ENCODE assay signal across 1 cellular context in the genomic region with DNA sequence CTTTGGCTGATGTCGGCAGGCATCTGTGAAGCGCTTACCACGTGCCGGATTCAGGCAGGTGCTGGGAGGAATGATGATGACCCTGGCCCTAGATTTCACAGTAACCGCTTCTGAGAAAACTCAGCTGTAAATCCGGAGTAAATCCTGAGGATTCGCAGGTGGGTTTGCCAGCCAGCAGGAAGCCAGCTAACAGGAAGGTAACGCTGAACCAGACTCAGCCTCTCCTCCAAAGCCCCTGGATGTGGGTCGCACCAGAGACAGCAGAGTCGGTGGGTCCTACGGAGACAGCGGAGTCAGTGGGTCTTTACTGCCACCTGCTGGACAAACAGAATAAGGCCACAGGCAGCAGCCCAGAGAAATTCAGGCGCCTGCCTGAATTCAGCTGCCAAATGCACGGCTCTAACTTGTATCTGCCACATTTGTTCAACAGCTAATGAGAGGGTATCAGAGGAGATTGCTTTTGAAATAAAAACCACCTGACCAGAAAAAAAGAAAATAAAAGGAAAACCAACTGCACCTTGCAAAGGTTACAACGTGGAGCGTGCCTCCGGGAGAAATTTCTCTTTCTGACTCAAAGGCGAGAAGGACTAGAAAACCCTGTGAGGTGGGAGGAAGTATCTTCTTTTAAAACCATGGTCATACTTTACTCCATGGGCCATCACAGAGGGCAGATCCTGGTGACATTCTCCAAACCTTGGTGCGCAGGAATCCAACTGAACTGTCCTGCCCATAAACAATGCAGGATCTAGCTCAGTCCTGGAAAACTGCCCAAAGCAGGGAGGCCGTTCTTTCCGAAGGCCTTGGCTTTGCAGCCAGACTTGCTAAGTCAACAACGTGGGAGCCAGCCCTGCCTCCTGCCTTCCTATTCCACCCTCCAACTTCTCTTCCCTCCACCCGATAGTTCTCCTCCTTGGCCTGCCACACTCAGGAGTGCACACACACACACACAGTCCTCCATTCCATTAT.
TF ChIP-seq lines count a peak whose summit lies in the region.

No MANE protein-coding gene starts in this region.

TF ChIP-seq in WTC11, 78 proteins besides CTCF, POLR2A, EP300 and RAD21 (continued from another document):
- TF ChIP-seq, protein P1, sequence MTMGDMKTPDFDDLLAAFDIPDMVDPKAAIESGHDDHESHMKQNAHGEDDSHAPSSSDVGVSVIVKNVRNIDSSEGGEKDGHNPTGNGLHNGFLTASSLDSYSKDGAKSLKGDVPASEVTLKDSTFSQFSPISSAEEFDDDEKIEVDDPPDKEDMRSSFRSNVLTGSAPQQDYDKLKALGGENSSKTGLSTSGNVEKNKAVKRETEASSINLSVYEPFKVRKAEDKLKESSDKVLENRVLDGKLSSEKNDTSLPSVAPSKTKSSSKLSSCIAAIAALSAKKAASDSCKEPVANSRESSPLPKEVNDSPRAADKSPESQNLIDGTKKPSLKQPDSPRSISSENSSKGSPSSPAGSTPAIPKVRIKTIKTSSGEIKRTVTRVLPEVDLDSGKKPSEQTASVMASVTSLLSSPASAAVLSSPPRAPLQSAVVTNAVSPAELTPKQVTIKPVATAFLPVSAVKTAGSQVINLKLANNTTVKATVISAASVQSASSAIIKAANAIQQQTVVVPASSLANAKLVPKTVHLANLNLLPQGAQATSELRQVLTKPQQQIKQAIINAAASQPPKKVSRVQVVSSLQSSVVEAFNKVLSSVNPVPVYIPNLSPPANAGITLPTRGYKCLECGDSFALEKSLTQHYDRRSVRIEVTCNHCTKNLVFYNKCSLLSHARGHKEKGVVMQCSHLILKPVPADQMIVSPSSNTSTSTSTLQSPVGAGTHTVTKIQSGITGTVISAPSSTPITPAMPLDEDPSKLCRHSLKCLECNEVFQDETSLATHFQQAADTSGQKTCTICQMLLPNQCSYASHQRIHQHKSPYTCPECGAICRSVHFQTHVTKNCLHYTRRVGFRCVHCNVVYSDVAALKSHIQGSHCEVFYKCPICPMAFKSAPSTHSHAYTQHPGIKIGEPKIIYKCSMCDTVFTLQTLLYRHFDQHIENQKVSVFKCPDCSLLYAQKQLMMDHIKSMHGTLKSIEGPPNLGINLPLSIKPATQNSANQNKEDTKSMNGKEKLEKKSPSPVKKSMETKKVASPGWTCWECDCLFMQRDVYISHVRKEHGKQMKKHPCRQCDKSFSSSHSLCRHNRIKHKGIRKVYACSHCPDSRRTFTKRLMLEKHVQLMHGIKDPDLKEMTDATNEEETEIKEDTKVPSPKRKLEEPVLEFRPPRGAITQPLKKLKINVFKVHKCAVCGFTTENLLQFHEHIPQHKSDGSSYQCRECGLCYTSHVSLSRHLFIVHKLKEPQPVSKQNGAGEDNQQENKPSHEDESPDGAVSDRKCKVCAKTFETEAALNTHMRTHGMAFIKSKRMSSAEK (CRISPR knock-in tag; IDR thresholded peaks at IDR 0.05; ENCODE audit: borderline replicate concordance) = no peak
- TF ChIP-seq OVOL2 (CRISPR knock-in tag; IDR thresholded peaks at IDR 0.05; ENCODE audit: borderline replicate concordance) (no peak), MYBL2 (CRISPR knock-in tag; IDR thresholded peaks at IDR 0.05) (no peak), SP1 (CRISPR knock-in tag; conservative IDR thresholded peaks at IDR 0.05) (0 out of 2 replicates have a peak, but pooled peaks have one; percentile 18)
- TF ChIP-seq, protein P2, sequence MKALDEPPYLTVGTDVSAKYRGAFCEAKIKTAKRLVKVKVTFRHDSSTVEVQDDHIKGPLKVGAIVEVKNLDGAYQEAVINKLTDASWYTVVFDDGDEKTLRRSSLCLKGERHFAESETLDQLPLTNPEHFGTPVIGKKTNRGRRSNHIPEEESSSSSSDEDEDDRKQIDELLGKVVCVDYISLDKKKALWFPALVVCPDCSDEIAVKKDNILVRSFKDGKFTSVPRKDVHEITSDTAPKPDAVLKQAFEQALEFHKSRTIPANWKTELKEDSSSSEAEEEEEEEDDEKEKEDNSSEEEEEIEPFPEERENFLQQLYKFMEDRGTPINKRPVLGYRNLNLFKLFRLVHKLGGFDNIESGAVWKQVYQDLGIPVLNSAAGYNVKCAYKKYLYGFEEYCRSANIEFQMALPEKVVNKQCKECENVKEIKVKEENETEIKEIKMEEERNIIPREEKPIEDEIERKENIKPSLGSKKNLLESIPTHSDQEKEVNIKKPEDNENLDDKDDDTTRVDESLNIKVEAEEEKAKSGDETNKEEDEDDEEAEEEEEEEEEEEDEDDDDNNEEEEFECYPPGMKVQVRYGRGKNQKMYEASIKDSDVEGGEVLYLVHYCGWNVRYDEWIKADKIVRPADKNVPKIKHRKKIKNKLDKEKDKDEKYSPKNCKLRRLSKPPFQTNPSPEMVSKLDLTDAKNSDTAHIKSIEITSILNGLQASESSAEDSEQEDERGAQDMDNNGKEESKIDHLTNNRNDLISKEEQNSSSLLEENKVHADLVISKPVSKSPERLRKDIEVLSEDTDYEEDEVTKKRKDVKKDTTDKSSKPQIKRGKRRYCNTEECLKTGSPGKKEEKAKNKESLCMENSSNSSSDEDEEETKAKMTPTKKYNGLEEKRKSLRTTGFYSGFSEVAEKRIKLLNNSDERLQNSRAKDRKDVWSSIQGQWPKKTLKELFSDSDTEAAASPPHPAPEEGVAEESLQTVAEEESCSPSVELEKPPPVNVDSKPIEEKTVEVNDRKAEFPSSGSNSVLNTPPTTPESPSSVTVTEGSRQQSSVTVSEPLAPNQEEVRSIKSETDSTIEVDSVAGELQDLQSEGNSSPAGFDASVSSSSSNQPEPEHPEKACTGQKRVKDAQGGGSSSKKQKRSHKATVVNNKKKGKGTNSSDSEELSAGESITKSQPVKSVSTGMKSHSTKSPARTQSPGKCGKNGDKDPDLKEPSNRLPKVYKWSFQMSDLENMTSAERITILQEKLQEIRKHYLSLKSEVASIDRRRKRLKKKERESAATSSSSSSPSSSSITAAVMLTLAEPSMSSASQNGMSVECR (CRISPR knock-in tag; IDR thresholded peaks at IDR 0.05; ENCODE audit: borderline replicate concordance) = no peak
- TF ChIP-seq, protein P3, sequence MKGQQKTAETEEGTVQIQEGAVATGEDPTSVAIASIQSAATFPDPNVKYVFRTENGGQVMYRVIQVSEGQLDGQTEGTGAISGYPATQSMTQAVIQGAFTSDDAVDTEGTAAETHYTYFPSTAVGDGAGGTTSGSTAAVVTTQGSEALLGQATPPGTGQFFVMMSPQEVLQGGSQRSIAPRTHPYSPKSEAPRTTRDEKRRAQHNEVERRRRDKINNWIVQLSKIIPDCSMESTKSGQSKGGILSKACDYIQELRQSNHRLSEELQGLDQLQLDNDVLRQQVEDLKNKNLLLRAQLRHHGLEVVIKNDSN (CRISPR knock-in tag; IDR thresholded peaks at IDR 0.05) = peak; percentile 59; the same call in 1 of the 2 replicates
